ENCODE assay signal across 23 cellular contexts in the genomic region with DNA sequence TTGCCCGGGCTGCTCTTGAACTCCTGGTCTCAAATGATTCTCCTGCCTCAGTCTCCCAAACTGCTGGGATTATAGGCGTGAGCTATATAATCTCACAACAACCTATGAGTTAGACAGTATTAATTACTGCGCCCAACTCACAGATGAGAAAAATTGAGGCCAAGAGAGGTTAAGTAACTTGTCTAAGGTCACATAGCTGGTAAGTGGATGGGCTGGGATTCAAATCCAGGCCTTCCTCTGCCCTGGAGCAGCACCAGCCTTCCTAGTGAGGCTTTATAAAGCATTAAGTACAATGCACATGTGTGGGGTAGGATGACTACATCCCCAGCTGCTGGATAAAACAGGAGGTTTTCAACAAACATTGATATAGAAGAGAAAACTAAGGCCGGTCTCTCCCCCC. TPM values are rescaled to one million over a fixed set of nuclear protein-coding genes. Genes with fewer than 3 reads are reported as not detected.
DNase-seq lines count a peak whose midpoint lies in the region; ATAC-seq, FAIRE-seq and TF ChIP-seq lines count a peak whose summit lies in the region.
"Had no signal": no experiment of that assay in that cellular context is flagged by ENCODE, and none has a peak within 500 bp of the region (broad histone marks: within the 10 kb centered on the region; RNA-seq: fewer than 3 reads in every experiment).

No MANE protein-coding gene starts in this region.

- H3K27me3 ChIP-seq in HepG2 (ENCODE audit: control insufficient read depth in 1 of 2, insufficient read depth in 2 of 2, low read length in 2 of 2) (no peaks in the 10 kb centered on the region), right lobe of liver (no peaks in the 10 kb centered on the region), Panc1 (ENCODE audit: control insufficient read depth, insufficient read depth, low read length) (no peaks in the 10 kb centered on the region)
- H3K27me3 ChIP-seq: BE2C; BLaER1 treated with 17β-estradiol and CSF1 and Interleukin-3, amounts not matched to agents 10 nM and 100 nM had no signal

- TF ChIP-seq POLR2A in HepG2 (IDR thresholded peaks at IDR 0.05; ENCODE audit: insufficient read depth in 1 of 2, low read depth in 2 of 2, low read length in 2 of 2) (no peak), right lobe of liver (IDR thresholded peaks at IDR 0.05) (no peak)

- DNase-seq in HepG2 (ENCODE audit: low spot score) (no peak), right lobe of liver (no peak), Panc1 (ENCODE audit: low read depth, low spot score) (no peak), NCI-H1105 treated with DMSO at 0.1 percent for 48 hours (lab: John Stamatoyannopoulos, UW) (no peak), NCI-H526 (lab: John Stamatoyannopoulos, UW) (no peak), activated gamma-delta T cell treated with Interleukin-2 at 50 U/mL for 16 hours (no peak)
- DNase-seq: 8988T; ACHN; BE2C; Caco-2; Calu3; CD4-positive, alpha-beta T cell; CD8-positive, alpha-beta T cell; DMS79 treated with DMSO at 0.1 percent for 48 hours; GF-D8 had no signal

- H3K9ac ChIP-seq in HepG2 (ENCODE audit: insufficient read depth, low read depth, low read length): no peak overlapping the region

- H3K27ac ChIP-seq in HepG2 (ENCODE audit: extremely low read length, insufficient read depth, low read length) (no peak overlapping the region), right lobe of liver (no peak overlapping the region), HEK293 (ENCODE audit: extremely low read depth, low read depth, low read length) (no peak overlapping the region), Panc1 (ENCODE audit: low read length) (no peak overlapping the region)
- H3K27ac ChIP-seq: C4-2B had no signal

- POLR2A ChIA-PET in HepG2 (lab: Yijun Ruan, JAX) (no interaction called here), HEK293 (lab: Yijun Ruan, JAX) (interaction anchor here (1.2 to 1.6 kb wide), 2 partner anchors 10 to 12 kb away, joined by 3 read pairs; no protein-coding TSS in a partner anchor), Panc1 (lab: Charles Lee) (interaction anchor here (0.6 kb wide), 1 partner anchor 172 kb away, joined by 9 read pairs; a partner anchor contains a TSS)

- 89% methylated on average over 4 of the region's 4 CpGs for WGBS in HepG2 (ENCODE audit: low lambda C conversion rate)
- 95% methylated on average over 3 of the region's 4 CpGs for WGBS in right lobe of liver (ENCODE audit: insufficient coverage, low coverage, low lambda C conversion rate, missing lambda C conversion rate)

- no peaks in the 10 kb centered on the region for H3K79me2 ChIP-seq in HepG2 (ENCODE audit: insufficient read depth, low read length)

- H3K4me1 ChIP-seq in HepG2 (ENCODE audit: insufficient read depth, low read length) (no peaks in the 10 kb centered on the region), right lobe of liver (no peaks in the 10 kb centered on the region), HEK293 (ENCODE audit: control insufficient read depth, insufficient read depth, low read length) (no peaks in the 10 kb centered on the region), Panc1 (ENCODE audit: control insufficient read depth, insufficient read depth, low read length) (no peaks in the 10 kb centered on the region)
- H3K4me1 ChIP-seq: BE2C, Caco-2 had no signal

- BruUV-seq in HepG2 (replicated peaks; lab: Mats Ljungman, UMichigan) (no TSS peak), Panc1 (replicated peaks; lab: Mats Ljungman, UMichigan) (no TSS peak)

- H3K36me3 ChIP-seq in HepG2 (replicated peaks in 1 of 2; ENCODE audit: control insufficient read depth in 1 of 2, insufficient read depth in 2 of 2, low read length in 2 of 2) (peaks cover 6 to 46% of the 10 kb centered on the region in 2 experiments; a peak in 4 of 5 replicates), right lobe of liver (no peaks in the 10 kb centered on the region), HEK293 (ENCODE audit: control insufficient read depth in 2 of 2, insufficient read depth in 1 of 2, low read length in 2 of 2) (peaks cover 51 to 92% of the 10 kb centered on the region in 2 experiments), Panc1 (ENCODE audit: control insufficient read depth, insufficient read depth, low read length) (no peaks in the 10 kb centered on the region)

- intact Hi-C loops in HepG2 (cut with micrococcal nuclease; ENCODE audit: unreplicated experiment) (no loop called here), right lobe of liver (cut with DNase I) (no loop called here), Panc1 (cut with micrococcal nuclease; ENCODE audit: unreplicated experiment) (no loop called here)

- in situ Hi-C loops in HepG2 (cut with HindIII; ENCODE audit: extremely low pct_ligation_motif_present, low pct_unique_long_range_greater_than_20kb) (no loop called here), Panc1 (cut with HindIII; ENCODE audit: low pct_unique_long_range_greater_than_20kb, low sequenced_read_pairs) (no loop called here)

- no peaks in the 10 kb centered on the region for H3K9me3 ChIP-seq in HepG2 (ENCODE audit: low read length)
- no peaks in the 10 kb centered on the region for H3K9me3 ChIP-seq in right lobe of liver
- H3K9me3 ChIP-seq in HEK293 (ENCODE audit: control insufficient read depth, insufficient read depth, low read depth, low read length): no peaks in the 10 kb centered on the region
- H3K9me3 ChIP-seq in Panc1 (ENCODE audit: control insufficient read depth, insufficient read depth, low read depth, low read length): no peaks in the 10 kb centered on the region
- H3K9me3 ChIP-seq: BE2C; BLaER1 treated with 17β-estradiol and CSF1 and Interleukin-3, amounts not matched to agents 10 nM and 100 nM; Caco-2 had no signal

- no peak for TF ChIP-seq EP300 in HepG2 (IDR thresholded peaks at IDR 0.05; ENCODE audit: low read depth in 2 of 2, low read length in 2 of 2)
- TF ChIP-seq EP300 in HepG2 (CRISPR knock-in tag; IDR thresholded peaks at IDR 0.05; ENCODE audit: borderline replicate concordance): no peak

- CTCF ChIA-PET in HepG2 (lab: Yijun Ruan, JAX; ENCODE audit: low intra/inter-chr PET ratio, low total read pairs) (no interaction called here), HEK293 (lab: Yijun Ruan, JAX) (interaction anchor here (0.7 to 3.2 kb wide), 5 partner anchors 9 to 295 kb away, joined by 3 to 12 read pairs (median 3); no protein-coding TSS in a partner anchor), Panc1 (lab: Charles Lee) (interaction anchor here (1.3 kb wide), 1 partner anchor 19 kb away, joined by 3 read pairs; no protein-coding TSS in a partner anchor)

- no peak for ATAC-seq in HepG2
- no peak for ATAC-seq in right lobe of liver
- peak; percentile 24; the same call in 1 of the 2 replicates for ATAC-seq in Panc1
- ATAC-seq: CD8-positive, alpha-beta T cell had no signal

- no peak for TF ChIP-seq RAD21 in HepG2 (CRISPR knock-in tag; IDR thresholded peaks at IDR 0.05)

- FAIRE-seq in HepG2 (lab: Jason Lieb, UNC): no peak
- FAIRE-seq: A204.1, D721Med, G401.6, GM12891, GM19239 had no signal

- no peak overlapping the region for H2AFZ ChIP-seq in HepG2 (ENCODE audit: low read length)

- H3K4me2 ChIP-seq in HepG2 (ENCODE audit: low read depth, low read length): no peak overlapping the region
- H3K4me2 ChIP-seq: BLaER1 treated with 17β-estradiol and CSF1 and Interleukin-3, amounts not matched to agents 10 nM and 100 nM had no signal

- H3K4me3 ChIP-seq in HepG2 (replicated peaks in 1 of 3; ENCODE audit: insufficient read depth in 1 of 3, low read depth in 2 of 3, low read length in 3 of 3): no peak overlapping the region
- no peak overlapping the region for H3K4me3 ChIP-seq in right lobe of liver
- H3K4me3 ChIP-seq in HEK293 (ENCODE audit: low read depth, low read length): no peak overlapping the region
- no peak overlapping the region for H3K4me3 ChIP-seq in Panc1 (ENCODE audit: low read depth in 2 of 2, low read length in 2 of 2)
- H3K4me3 ChIP-seq: BLaER1 treated with 17β-estradiol and CSF1 and Interleukin-3, amounts not matched to agents 10 nM and 100 nM had no signal

- H4K20me1 ChIP-seq in HepG2 (ENCODE audit: insufficient read depth, low read length): no peaks in the 10 kb centered on the region

- TF ChIP-seq CTCF in HepG2 (CRISPR knock-in tag; IDR thresholded peaks at IDR 0.05) (no peak), right lobe of liver (IDR thresholded peaks at IDR 0.05) (no peak), HEK293 (tag by site-specific recombination; IDR thresholded peaks at IDR 0.05) (no peak), Panc1 (IDR thresholded peaks at IDR 0.05) (no peak)

RNA-seq across cellular contexts. Expression of a gene that starts 15.1 kb away (rescaled TPM):
- total RNA-seq in HepG2 (2016; rRNA removed; fragmentation: Illumina TruSeq; extraction: Trizol) (5.7 and 6.6 TPM in 2 replicates), right lobe of liver (1 to 10 TPM in 1 of 6 experiments, under 1 TPM in 5; 0.18 to 1.2 (median 0.70) TPM), Panc1 (2021; ENCODE audit: unreplicated experiment) (9.5 TPM)
- 1.1 and 1.3 TPM in 2 replicates for total RNA-seq in HepG2 (2016; cell fraction: cytosol; rRNA removed; fragmentation: Illumina TruSeq; extraction: Trizol; ENCODE audit: low read depth)
- total RNA-seq in HepG2 (2016; cell fraction: insoluble cytoplasmic fraction; rRNA removed; fragmentation: Illumina TruSeq; extraction: Trizol): 4.9 and 6.0 TPM in 2 replicates
- 2.6 TPM in 2 replicates for total RNA-seq in HepG2 (2016; cell fraction: membrane; rRNA removed; fragmentation: Illumina TruSeq; extraction: Trizol)
- 5.1 and 7.1 TPM in 2 replicates for total RNA-seq in HepG2 (2016; cell fraction: nucleus; rRNA removed; fragmentation: Illumina TruSeq; extraction: Trizol)
- 0.50 and 0.65 TPM in 2 replicates for polyA plus RNA-seq in HepG2 (2011; rRNA removed)
- polyA plus RNA-seq in HepG2 (2011; cell fraction: cytosol; rRNA removed): 0.29 and 0.35 TPM in 2 replicates
- 1.9 TPM in 2 replicates for polyA plus RNA-seq in HepG2 (2011; cell fraction: nucleus; rRNA removed)
- 0.63 and 1.4 TPM in 2 replicates for polyA plus RNA-seq in HepG2 (2012)
- polyA plus RNA-seq in HepG2 (2016; cell fraction: cytosol; fragmentation: Illumina TruSeq; extraction: Trizol; ENCODE audit: low read depth): 0.24 and 0.26 TPM in 2 replicates
- 3.4 and 4.2 TPM in 2 replicates for polyA plus RNA-seq in HepG2 (2016; cell fraction: insoluble cytoplasmic fraction; fragmentation: Illumina TruSeq; extraction: Trizol; ENCODE audit: low read depth)
- 0.62 and 0.69 TPM in 2 replicates for polyA plus RNA-seq in HepG2 (2016; cell fraction: membrane; fragmentation: Illumina TruSeq; extraction: Trizol; ENCODE audit: low read depth)
- 12.8 and 14.2 TPM in 2 replicates for polyA plus RNA-seq in HepG2 (2016; cell fraction: nucleus; fragmentation: Illumina TruSeq; extraction: Trizol; ENCODE audit: insufficient read depth, low read depth)
- polyA minus RNA-seq in HepG2 (2011; rRNA and poly(A)+ RNA removed; ENCODE audit: low replicate concordance): 1.8 and 19.5 TPM in 2 replicates
- 0.79 and 1.1 TPM in 2 replicates for polyA minus RNA-seq in HepG2 (2011; cell fraction: cytosol; rRNA and poly(A)+ RNA removed)
- polyA minus RNA-seq in HepG2 (2011; cell fraction: nucleus; rRNA and poly(A)+ RNA removed): 0.87 and 1.3 TPM in 2 replicates
- 3.1 TPM for polyA plus RNA-seq in Panc1 (2012; ENCODE audit: insufficient read length)

RNA-seq across cellular contexts. Expression of a gene that starts 31.9 kb away (rescaled TPM):
- total RNA-seq in HepG2 (2016; rRNA removed; fragmentation: Illumina TruSeq; extraction: Trizol) (28.6 and 37.0 TPM in 2 replicates), right lobe of liver (10 to 100 TPM; 12.3 to 22.1 (median 16.6) TPM), Panc1 (2021; ENCODE audit: unreplicated experiment) (17.9 TPM)
- 2.7 and 3.4 TPM in 2 replicates for total RNA-seq in HepG2 (2016; cell fraction: cytosol; rRNA removed; fragmentation: Illumina TruSeq; extraction: Trizol; ENCODE audit: low read depth)
- total RNA-seq in HepG2 (2016; cell fraction: insoluble cytoplasmic fraction; rRNA removed; fragmentation: Illumina TruSeq; extraction: Trizol): 22.9 and 36.7 TPM in 2 replicates
- 11.2 and 12.2 TPM in 2 replicates for total RNA-seq in HepG2 (2016; cell fraction: membrane; rRNA removed; fragmentation: Illumina TruSeq; extraction: Trizol)
- total RNA-seq in HepG2 (2016; cell fraction: nucleus; rRNA removed; fragmentation: Illumina TruSeq; extraction: Trizol): 38.3 and 42.3 TPM in 2 replicates
- 32.6 and 39.4 TPM in 2 replicates for polyA plus RNA-seq in HepG2 (2011; rRNA removed)
- 15.0 and 17.0 TPM in 2 replicates for polyA plus RNA-seq in HepG2 (2011; cell fraction: cytosol; rRNA removed)
- polyA plus RNA-seq in HepG2 (2011; cell fraction: nucleus; rRNA removed): 159 and 182 TPM in 2 replicates
- polyA plus RNA-seq in HepG2 (2012): 11.8 and 19.4 TPM in 2 replicates
- 1.9 and 2.7 TPM in 2 replicates for polyA plus RNA-seq in HepG2 (2016; cell fraction: cytosol; fragmentation: Illumina TruSeq; extraction: Trizol; ENCODE audit: low read depth)
- 17.8 and 23.3 TPM in 2 replicates for polyA plus RNA-seq in HepG2 (2016; cell fraction: insoluble cytoplasmic fraction; fragmentation: Illumina TruSeq; extraction: Trizol; ENCODE audit: low read depth)
- 5.9 and 6.1 TPM in 2 replicates for polyA plus RNA-seq in HepG2 (2016; cell fraction: membrane; fragmentation: Illumina TruSeq; extraction: Trizol; ENCODE audit: low read depth)
- polyA plus RNA-seq in HepG2 (2016; cell fraction: nucleus; fragmentation: Illumina TruSeq; extraction: Trizol; ENCODE audit: insufficient read depth, low read depth): 81.5 and 89.0 TPM in 2 replicates
- polyA minus RNA-seq in HepG2 (2011; rRNA and poly(A)+ RNA removed; ENCODE audit: low replicate concordance): 8.3 and 44.4 TPM in 2 replicates
- 11.9 and 18.9 TPM in 2 replicates for polyA minus RNA-seq in HepG2 (2011; cell fraction: cytosol; rRNA and poly(A)+ RNA removed)
- 19.4 and 24.2 TPM in 2 replicates for polyA minus RNA-seq in HepG2 (2011; cell fraction: nucleus; rRNA and poly(A)+ RNA removed)
- polyA plus RNA-seq in Panc1 (2012; ENCODE audit: insufficient read length): 14.0 TPM

RNA-seq across cellular contexts. Expression of a gene that starts 43.4 kb away (rescaled TPM):
- total RNA-seq in HepG2 (2016; rRNA removed; fragmentation: Illumina TruSeq; extraction: Trizol) (67.8 and 115 TPM in 2 replicates), right lobe of liver (10 to 100 TPM; 12.7 to 44.6 (median 27.0) TPM), Panc1 (2021; ENCODE audit: unreplicated experiment) (39.6 TPM)
- total RNA-seq in HepG2 (2016; cell fraction: cytosol; rRNA removed; fragmentation: Illumina TruSeq; extraction: Trizol; ENCODE audit: low read depth): 119 and 126 TPM in 2 replicates
- total RNA-seq in HepG2 (2016; cell fraction: insoluble cytoplasmic fraction; rRNA removed; fragmentation: Illumina TruSeq; extraction: Trizol): 65.6 and 120 TPM in 2 replicates
- total RNA-seq in HepG2 (2016; cell fraction: membrane; rRNA removed; fragmentation: Illumina TruSeq; extraction: Trizol): 79.8 and 82.4 TPM in 2 replicates
- total RNA-seq in HepG2 (2016; cell fraction: nucleus; rRNA removed; fragmentation: Illumina TruSeq; extraction: Trizol): 82.3 and 85.6 TPM in 2 replicates
- polyA plus RNA-seq in HepG2 (2011; rRNA removed): 34.9 and 64.8 TPM in 2 replicates
- 40.3 and 106 TPM in 2 replicates for polyA plus RNA-seq in HepG2 (2011; cell fraction: cytosol; rRNA removed)
- polyA plus RNA-seq in HepG2 (2011; cell fraction: nucleus; rRNA removed): 50.4 and 124 TPM in 2 replicates
- 19.1 and 19.4 TPM in 2 replicates for polyA plus RNA-seq in HepG2 (2012)
- polyA plus RNA-seq in HepG2 (2016; cell fraction: cytosol; fragmentation: Illumina TruSeq; extraction: Trizol; ENCODE audit: low read depth): 19.4 and 20.9 TPM in 2 replicates
- polyA plus RNA-seq in HepG2 (2016; cell fraction: insoluble cytoplasmic fraction; fragmentation: Illumina TruSeq; extraction: Trizol; ENCODE audit: low read depth): 67.3 and 67.6 TPM in 2 replicates
- polyA plus RNA-seq in HepG2 (2016; cell fraction: membrane; fragmentation: Illumina TruSeq; extraction: Trizol; ENCODE audit: low read depth): 27.8 and 28.9 TPM in 2 replicates
- 106 and 110 TPM in 2 replicates for polyA plus RNA-seq in HepG2 (2016; cell fraction: nucleus; fragmentation: Illumina TruSeq; extraction: Trizol; ENCODE audit: insufficient read depth, low read depth)
- polyA minus RNA-seq in HepG2 (2011; rRNA and poly(A)+ RNA removed; ENCODE audit: low replicate concordance): 66.2 and 315 TPM in 2 replicates
- 18.4 and 43.5 TPM in 2 replicates for polyA minus RNA-seq in HepG2 (2011; cell fraction: cytosol; rRNA and poly(A)+ RNA removed)
- polyA minus RNA-seq in HepG2 (2011; cell fraction: nucleus; rRNA and poly(A)+ RNA removed): 53.5 and 115 TPM in 2 replicates
- polyA plus RNA-seq in Panc1 (2012; ENCODE audit: insufficient read length): 46.3 TPM
